In genomic region chr12:94571556-94571955, GRCh38 we compare ENCODE assay signal across 12 cellular contexts.
DNase-seq lines count a peak whose midpoint lies in the region; TF ChIP-seq lines count a peak whose summit lies in the region.
"Had no signal": no experiment of that assay in that cellular context is flagged by ENCODE, and none has a peak within 500 bp of the region (broad histone marks: within the 10 kb centered on the region; RNA-seq: fewer than 3 reads in every experiment).

No MANE protein-coding gene starts in this region.

- CTCF ChIA-PET in AG04450 (lab: Charles Lee): no interaction called here

- DNase-seq in AG04450 (ENCODE audit: low read depth, low spot score): peak; percentile 46
- DNase-seq in HS-27A (ENCODE audit: low read depth): peak; percentile 46
- peak; percentile 50 for DNase-seq in astrocyte of the cerebellum (ENCODE audit: low read depth)
- DNase-seq in left kidney (ENCODE audit: low read depth, low spot score): peak; percentile 75
- DNase-seq in RPMI8226: no peak
- DNase-seq in cortex of kidney (lab: John Stamatoyannopoulos, UW): no peak
- DNase-seq in anterior cingulate cortex (lab: John Stamatoyannopoulos, UW): no peak
- DNase-seq in NCI-H524 (lab: John Stamatoyannopoulos, UW): no peak
- DNase-seq: activated CD4-positive, alpha-beta T cell treated with anti-CD3 and anti-CD28 coated beads for 48 hours; caudate nucleus; DND-41; stimulated activated CD4-positive, alpha-beta T cell treated with anti-CD3 and anti-CD28 coated beads, Interleukin-1b, Interleukin-23, amount 100 ng/mL, for 48 hours had no signal

- no peaks in the 10 kb centered on the region for H3K9me3 ChIP-seq in AG04450 (ENCODE audit: control insufficient read depth, insufficient read depth, low read length)

- POLR2A ChIA-PET in AG04450 (lab: Yijun Ruan, JAX): interaction anchor here (0.5 kb wide), 1 partner anchor 18 kb away, joined by 6 read pairs; no protein-coding TSS in a partner anchor

- TF ChIP-seq CTCF in AG04450 (IDR thresholded peaks at IDR 0.05; ENCODE audit: low read depth, low read length): no peak
- TF ChIP-seq CTCF in astrocyte of the cerebellum (IDR thresholded peaks at IDR 0.05; ENCODE audit: low read depth, low read length, missing control alignments): no peak

- no peak overlapping the region for H3K27ac ChIP-seq in AG04450 (ENCODE audit: low read depth, low read length)

- in situ Hi-C loops in astrocyte of the cerebellum (cut with HindIII; ENCODE audit: low sequenced_read_pairs): no loop called here

- peaks cover 8% of the 10 kb centered on the region for H3K27me3 ChIP-seq in AG04450 (ENCODE audit: control insufficient read depth, insufficient read depth, low read length)

- no peak overlapping the region for H3K4me3 ChIP-seq in AG04450 (ENCODE audit: low read depth, low read length)
- no peak overlapping the region for H3K4me3 ChIP-seq in astrocyte of the cerebellum (ENCODE audit: low read depth, low read length)

Comparison
In these comparisons a context has a peak if more than half of its experiments do, and no peak if none do; other contexts are left out.
1. DNase-seq: peak in AG04450 (single experiment), HS-27A (single experiment), astrocyte of the cerebellum (single experiment) and left kidney (single experiment); none in RPMI8226 (single experiment), cortex of kidney (single experiment), anterior cingulate cortex (0 of 58) and NCI-H524 (0 of 2).